8 cellular contexts compared by ENCODE assay signal in genomic region chr5:132961887-132962286, GRCh38. TPM values are rescaled to one million over a fixed set of nuclear protein-coding genes. Genes with fewer than 3 reads are reported as not detected.
DNase-seq lines count a peak whose midpoint lies in the region; ATAC-seq and TF ChIP-seq lines count a peak whose summit lies in the region.

No MANE protein-coding gene starts in this region.

- H3K9me2 ChIP-seq in Loucy (replicated peaks; ENCODE audit: low read depth, low read length) = no peaks in the 10 kb centered on the region

- TF ChIP-seq CTCF in CD4-positive, alpha-beta T cell (IDR thresholded peaks at IDR 0.05) = no peak
- TF ChIP-seq CTCF in Loucy (conservative IDR thresholded peaks at IDR 0.05; ENCODE audit: low read length) = no peak
- TF ChIP-seq CTCF in GM13976 (IDR thresholded peaks at IDR 0.05; ENCODE audit: borderline replicate concordance, control extremely low read depth, extremely low read depth, insufficient read depth, missing control alignments) = no peak

- peak overlapping the region; percentile 99 for H3K4me3 Mint-ChIP-seq in CD4-positive, alpha-beta T cell

- peak overlapping the region; percentile 90 for H3K9ac ChIP-seq in Loucy (ENCODE audit: low read depth, low read length, poor library complexity, severe bottlenecking)
- peak overlapping the region; percentile 89 for H3K9ac ChIP-seq in muscle layer of colon (ENCODE audit: low read length)

- peak overlapping the region; percentile 37 for H3K27ac ChIP-seq in CD4-positive, alpha-beta T cell (ENCODE audit: low read depth, low read length)
- H3K27ac ChIP-seq in cingulate gyrus (ENCODE audit: low read depth, low read length) (peak overlapping the region; percentile 97), muscle layer of colon (ENCODE audit: low read depth, low read length) (peak overlapping the region; percentile 100)

- peak overlapping the region; percentile 97 for H3K27ac Mint-ChIP-seq in CD4-positive, alpha-beta T cell

- H3K27me3 ChIP-seq in CD4-positive, alpha-beta T cell (ENCODE audit: control insufficient read depth, insufficient read depth, low read length) = no peaks in the 10 kb centered on the region
- H3K27me3 ChIP-seq in Loucy (ENCODE audit: insufficient read depth, low read length, poor library complexity, severe bottlenecking) = no peaks in the 10 kb centered on the region
- no peaks in the 10 kb centered on the region for H3K27me3 ChIP-seq in muscle layer of colon (ENCODE audit: control insufficient read depth in 1 of 2, insufficient read depth in 2 of 2, low read length in 2 of 2)

- H3K4me2 ChIP-seq in Loucy (ENCODE audit: low read depth, low read length, poor library complexity, severe bottlenecking) = peak overlapping the region; percentile 88

- H3K9me3 ChIP-seq in CD4-positive, alpha-beta T cell (ENCODE audit: control insufficient read depth, low read length) = no peaks in the 10 kb centered on the region
- H3K9me3 ChIP-seq in Loucy (ENCODE audit: insufficient read depth, low read depth, low read length) (no peaks in the 10 kb centered on the region), muscle layer of colon (ENCODE audit: low read length) (no peaks in the 10 kb centered on the region)

- H3K27me3 Mint-ChIP-seq in CD4-positive, alpha-beta T cell = no peaks in the 10 kb centered on the region

- H3K4me3 ChIP-seq in Loucy (ENCODE audit: low read length, poor library complexity, severe bottlenecking) = peak overlapping the region; percentile 83
- peak overlapping the region; percentile 65 to 99 for H3K4me3 ChIP-seq in muscle layer of colon (ENCODE audit: low read depth in 1 of 2, low read length in 2 of 2)

- H2AFZ ChIP-seq in Loucy (ENCODE audit: low read length) = no peak overlapping the region

- H3K79me2 ChIP-seq in Loucy (ENCODE audit: insufficient read depth, low read length) = peaks cover 50% of the 10 kb centered on the region

- no peaks in the 10 kb centered on the region for H3F3A ChIP-seq in Loucy (ENCODE audit: low read depth)

- H3K4me1 Mint-ChIP-seq in CD4-positive, alpha-beta T cell (ENCODE audit: low read depth) = peaks cover 48% of the 10 kb centered on the region

- H3K4me1 ChIP-seq in Loucy (ENCODE audit: insufficient read depth, low read length, poor library complexity, severe bottlenecking) = peaks cover 14% of the 10 kb centered on the region
- peaks cover 27% of the 10 kb centered on the region for H3K4me1 ChIP-seq in muscle layer of colon (ENCODE audit: insufficient read depth, low read length)

- in situ Hi-C loops in GM13976 (cut with MboI; ENCODE audit: low sequenced_read_pairs, unreplicated experiment) = no loop called here

- intact Hi-C loops in CD4-positive, alpha-beta T cell (cut with DNase I, micrococcal nuclease) = loop anchor here (2.0 to 5.0 kb wide), 4 partner anchors 89 to 1795 kb away; partner anchors contain the start of genes DDX46 (in 1 of the 2), GDF9 (in 1 of the 2), KIF3A (in 1 of the 2) and UQCRQ (in 1 of the 2)
- intact Hi-C loops in posterior vena cava (cut with DNase I) = no loop called here

- H3K9me3 Mint-ChIP-seq in CD4-positive, alpha-beta T cell = no peaks in the 10 kb centered on the region

- no peak for DNase-seq in CD4-positive, alpha-beta T cell
- DNase-seq in GM13976 (ENCODE audit: low spot score) (no peak), posterior vena cava (ENCODE audit: low spot score) (no peak), NK-92 (lab: John Stamatoyannopoulos, UW; ENCODE audit: unreplicated experiment) (no peak), NOMO-1 treated with dmso at 0.1 percent for 144 hours (lab: John Stamatoyannopoulos, UW; ENCODE audit: unreplicated experiment) (no peak)

- H3K36me3 Mint-ChIP-seq in CD4-positive, alpha-beta T cell (ENCODE audit: low read depth) = peaks cover 36% of the 10 kb centered on the region

- ATAC-seq in CD4-positive, alpha-beta T cell (ENCODE audit: poor library complexity) = no peak

- H3K36me3 ChIP-seq in Loucy (ENCODE audit: insufficient read depth, low read length) (no peaks in the 10 kb centered on the region), muscle layer of colon (ENCODE audit: insufficient read depth, low read length) (no peaks in the 10 kb centered on the region)

- CTCF ChIA-PET in CD4-positive, alpha-beta T cell (lab: Charles Lee) = no interaction called here

- H4K20me1 ChIP-seq in Loucy (ENCODE audit: insufficient read depth, low read length, poor library complexity, severe bottlenecking) = peaks cover 21% of the 10 kb centered on the region

- POLR2A ChIA-PET in CD4-positive, alpha-beta T cell (lab: Charles Lee) = interaction anchor here (0.6 to 4.2 kb wide), 12 partner anchors 8 to 1416 kb away, joined by 3 to 97 read pairs (median 4); partner anchors contain the start of genes CCNI2, HSPA4, IRF1 and SLC22A5

RNA-seq across cellular contexts. Expression of gene AFF4, which starts 1.5 kb away (rescaled TPM):
- 100 to 1,000 TPM in 1 of 2 experiments, 10 to 100 TPM in 1; 97.9 to 103 TPM for total RNA-seq in CD4-positive, alpha-beta T cell
- 10 to 100 TPM; 78.2 to 90.3 TPM for total RNA-seq in posterior vena cava

Comparison
In these comparisons a context has a peak if more than half of its experiments do, and no peak if none do; other contexts are left out.
1. H3K27ac ChIP-seq: peak in every context shown above with its lines; median percentile 100 in muscle layer of colon; 97 in cingulate gyrus; 37 in CD4-positive, alpha-beta T cell.
2. intact Hi-C loops: an anchor here in CD4-positive, alpha-beta T cell (2.0 to 5.0 kb wide); none called in posterior vena cava.